ENCODE assay signal across 6 cellular contexts in the genomic region with DNA sequence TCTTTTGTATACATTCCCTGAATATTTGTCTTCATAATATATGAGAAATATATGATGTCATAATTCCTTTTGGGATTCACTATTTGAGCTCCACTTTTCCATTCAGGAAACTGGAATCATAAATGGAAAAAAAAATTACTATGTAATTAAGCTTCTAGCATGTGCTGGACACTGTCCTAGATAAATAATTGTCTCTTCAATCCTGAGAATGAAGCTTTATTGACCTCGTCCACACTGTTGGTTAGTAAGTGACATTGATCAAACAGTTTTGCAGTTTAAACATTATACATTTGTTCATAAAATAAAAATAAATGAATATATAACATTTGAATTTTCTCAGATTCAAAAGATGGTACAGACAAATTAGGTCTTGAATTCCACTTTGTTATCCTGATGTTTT.
"Had no signal": no experiment of that assay in that cellular context is flagged by ENCODE, and none has a peak within 500 bp of the region (broad histone marks: within the 10 kb centered on the region; RNA-seq: fewer than 3 reads in every experiment).

No MANE protein-coding gene starts in this region.

- ATAC-seq: K562 had no signal

- FAIRE-seq: HTR-8/SVneo, K562 had no signal

- H3K4me3 ChIP-seq: K562 had no signal

- DNase-seq: IMR-90, KBM-7, KG1 had no signal

- H3K27ac ChIP-seq: HL-60 had no signal
